In the genomic region with DNA sequence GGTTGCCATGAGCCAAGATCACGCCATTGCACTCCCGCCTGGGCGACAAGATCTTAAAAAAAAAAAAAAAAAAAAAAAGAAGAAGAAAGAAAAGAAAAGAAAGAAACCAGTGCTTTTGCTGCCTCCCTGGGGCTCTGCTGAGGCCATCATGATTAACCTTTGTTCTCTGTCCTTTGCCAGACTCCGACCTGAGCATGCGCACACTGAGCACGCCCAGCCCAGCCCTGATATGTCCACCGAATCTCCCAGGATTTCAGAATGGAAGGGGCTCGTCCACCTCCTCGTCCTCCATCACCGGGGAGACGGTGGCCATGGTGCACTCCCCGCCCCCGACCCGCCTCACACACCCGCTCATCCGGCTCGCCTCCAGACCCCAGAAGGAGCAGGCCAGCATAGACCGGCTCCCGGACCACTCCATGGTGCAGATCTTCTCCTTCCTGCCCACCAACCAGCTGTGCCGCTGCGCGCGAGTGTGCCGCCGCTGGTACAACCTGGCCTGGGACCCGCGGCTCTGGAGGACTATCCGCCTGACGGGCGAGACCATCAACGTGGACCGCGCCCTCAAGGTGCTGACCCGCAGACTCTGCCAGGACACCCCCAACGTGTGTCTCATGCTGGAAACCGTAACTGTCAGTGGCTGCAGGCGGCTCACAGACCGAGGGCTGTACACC, we compare ENCODE assay signal across 16 cellular contexts.
"Had no signal": no experiment of that assay in that cellular context is flagged by ENCODE, and none has a peak within 500 bp of the region (broad histone marks: within the 10 kb centered on the region; RNA-seq: fewer than 3 reads in every experiment).

No MANE protein-coding gene starts in this region.

- H3K9me3 ChIP-seq: colonic mucosa, neutrophil, tibial nerve had no signal

- ATAC-seq: foreskin keratinocyte, left cardiac atrium, left ventricle myocardium superior had no signal

- DNase-seq: cerebellar nuclear complex; colonic mucosa; dermis blood vessel endothelial cell; foreskin keratinocyte; immature natural killer cell; left cardiac atrium; left ventricle myocardium superior; mesenchymal stem cell; midbrain; nephron progenitor cell; stimulated activated CD4-positive, alpha-beta T cell treated with anti-CD3 and anti-CD28 coated beads, Interleukin-2, amount 100 ng/mL, for 48 hours had no signal

- H3K27ac ChIP-seq: colonic mucosa, foreskin keratinocyte, neutrophil, tibial nerve had no signal

- H3K27me3 ChIP-seq: colonic mucosa, foreskin keratinocyte, neutrophil, tibial nerve had no signal

- H3K4me1 ChIP-seq: colonic mucosa, foreskin keratinocyte, tibial nerve had no signal

- H3K36me3 ChIP-seq: colonic mucosa, neutrophil had no signal

- FAIRE-seq: keratinocyte had no signal

- H3K4me3 ChIP-seq: colonic mucosa, lung, smooth muscle cell, tibial nerve had no signal
